Comparison of ENCODE assay signal across 1 cellular context in genomic region chr14:67674480-67675218, GRCh38.
TF ChIP-seq lines count a peak whose summit lies in the region.

A gene with protein sequence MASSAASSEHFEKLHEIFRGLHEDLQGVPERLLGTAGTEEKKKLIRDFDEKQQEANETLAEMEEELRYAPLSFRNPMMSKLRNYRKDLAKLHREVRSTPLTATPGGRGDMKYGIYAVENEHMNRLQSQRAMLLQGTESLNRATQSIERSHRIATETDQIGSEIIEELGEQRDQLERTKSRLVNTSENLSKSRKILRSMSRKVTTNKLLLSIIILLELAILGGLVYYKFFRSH (minus strand): TSS chr14:67674632. CDS start chr14:67674489, 143 bp downstream.

TF ChIP-seq in HepG2, 621 proteins besides CTCF, POLR2A, EP300 and RAD21 (continued from another document and continues in another):
- TF ChIP-seq, protein P1, sequence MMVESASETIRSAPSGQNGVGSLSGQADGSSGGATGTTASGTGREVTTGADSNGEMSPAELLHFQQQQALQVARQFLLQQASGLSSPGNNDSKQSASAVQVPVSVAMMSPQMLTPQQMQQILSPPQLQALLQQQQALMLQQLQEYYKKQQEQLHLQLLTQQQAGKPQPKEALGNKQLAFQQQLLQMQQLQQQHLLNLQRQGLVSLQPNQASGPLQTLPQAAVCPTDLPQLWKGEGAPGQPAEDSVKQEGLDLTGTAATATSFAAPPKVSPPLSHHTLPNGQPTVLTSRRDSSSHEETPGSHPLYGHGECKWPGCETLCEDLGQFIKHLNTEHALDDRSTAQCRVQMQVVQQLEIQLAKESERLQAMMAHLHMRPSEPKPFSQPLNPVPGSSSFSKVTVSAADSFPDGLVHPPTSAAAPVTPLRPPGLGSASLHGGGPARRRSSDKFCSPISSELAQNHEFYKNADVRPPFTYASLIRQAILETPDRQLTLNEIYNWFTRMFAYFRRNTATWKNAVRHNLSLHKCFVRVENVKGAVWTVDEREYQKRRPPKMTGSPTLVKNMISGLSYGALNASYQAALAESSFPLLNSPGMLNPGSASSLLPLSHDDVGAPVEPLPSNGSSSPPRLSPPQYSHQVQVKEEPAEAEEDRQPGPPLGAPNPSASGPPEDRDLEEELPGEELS (CRISPR knock-in tag; IDR thresholded peaks at IDR 0.05) = 0 out of 2 replicates have a peak, but pooled peaks have one; percentile 13
- no peak for TF ChIP-seq ZNF292 (CRISPR knock-in tag; IDR thresholded peaks at IDR 0.05; ENCODE audit: borderline replicate concordance, low read depth)
- no peak; the same call in 1 of the 2 replicates for TF ChIP-seq PPARG (CRISPR knock-in tag; conservative IDR thresholded peaks at IDR 0.05)
- TF ChIP-seq RAD51 (IDR thresholded peaks at IDR 0.05; ENCODE audit: borderline replicate concordance) = no peak
- no peak for TF ChIP-seq RARG (CRISPR knock-in tag; IDR thresholded peaks at IDR 0.05; ENCODE audit: low read depth)
- no peak for TF ChIP-seq JARID2 (CRISPR knock-in tag; IDR thresholded peaks at IDR 0.05; ENCODE audit: insufficient replicate concordance)
- TF ChIP-seq THAP7 (CRISPR knock-in tag; IDR thresholded peaks at IDR 0.05) = peak; percentile 87; the same call in 1 of the 2 replicates
- TF ChIP-seq ARID5B (CRISPR knock-in tag; IDR thresholded peaks at IDR 0.05) = peak; percentile 21; the same call in 1 of the 2 replicates
- TF ChIP-seq, protein P2, sequence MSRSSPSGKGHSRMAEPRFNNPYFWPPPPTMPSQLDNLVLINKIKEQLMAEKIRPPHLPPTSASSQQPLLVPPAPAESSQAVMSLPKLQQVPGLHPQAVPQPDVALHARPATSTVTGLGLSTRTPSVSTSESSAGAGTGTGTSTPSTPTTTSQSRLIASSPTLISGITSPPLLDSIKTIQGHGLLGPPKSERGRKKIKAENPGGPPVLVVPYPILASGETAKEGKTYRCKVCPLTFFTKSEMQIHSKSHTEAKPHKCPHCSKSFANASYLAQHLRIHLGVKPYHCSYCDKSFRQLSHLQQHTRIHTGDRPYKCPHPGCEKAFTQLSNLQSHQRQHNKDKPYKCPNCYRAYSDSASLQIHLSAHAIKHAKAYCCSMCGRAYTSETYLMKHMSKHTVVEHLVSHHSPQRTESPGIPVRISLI (CRISPR knock-in tag; IDR thresholded peaks at IDR 0.05; ENCODE audit: borderline replicate concordance) = no peak
- TF ChIP-seq, protein P3, sequence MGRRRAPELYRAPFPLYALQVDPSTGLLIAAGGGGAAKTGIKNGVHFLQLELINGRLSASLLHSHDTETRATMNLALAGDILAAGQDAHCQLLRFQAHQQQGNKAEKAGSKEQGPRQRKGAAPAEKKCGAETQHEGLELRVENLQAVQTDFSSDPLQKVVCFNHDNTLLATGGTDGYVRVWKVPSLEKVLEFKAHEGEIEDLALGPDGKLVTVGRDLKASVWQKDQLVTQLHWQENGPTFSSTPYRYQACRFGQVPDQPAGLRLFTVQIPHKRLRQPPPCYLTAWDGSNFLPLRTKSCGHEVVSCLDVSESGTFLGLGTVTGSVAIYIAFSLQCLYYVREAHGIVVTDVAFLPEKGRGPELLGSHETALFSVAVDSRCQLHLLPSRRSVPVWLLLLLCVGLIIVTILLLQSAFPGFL (CRISPR knock-in tag; IDR thresholded peaks at IDR 0.05) = no peak
- TF ChIP-seq PAX8 (CRISPR knock-in tag; IDR thresholded peaks at IDR 0.05; ENCODE audit: borderline replicate concordance) = no peak
- no peak for TF ChIP-seq HNRNPUL1 (IDR thresholded peaks at IDR 0.05; ENCODE audit: low read depth, low read length)
- TF ChIP-seq ZNF878 (CRISPR knock-in tag; IDR thresholded peaks at IDR 0.05) = no peak; the same call in 1 of the 2 replicates
- TF ChIP-seq CENPX (CRISPR knock-in tag; IDR thresholded peaks at IDR 0.05) = no peak
- no peak for TF ChIP-seq ZNF737 (CRISPR knock-in tag; IDR thresholded peaks at IDR 0.05; ENCODE audit: borderline replicate concordance)
- TF ChIP-seq KIAA2018 (CRISPR knock-in tag; IDR thresholded peaks at IDR 0.05; ENCODE audit: borderline replicate concordance) = no peak
- TF ChIP-seq ZNF879 (CRISPR knock-in tag; IDR thresholded peaks at IDR 0.05) = no peak
- TF ChIP-seq, protein P4, sequence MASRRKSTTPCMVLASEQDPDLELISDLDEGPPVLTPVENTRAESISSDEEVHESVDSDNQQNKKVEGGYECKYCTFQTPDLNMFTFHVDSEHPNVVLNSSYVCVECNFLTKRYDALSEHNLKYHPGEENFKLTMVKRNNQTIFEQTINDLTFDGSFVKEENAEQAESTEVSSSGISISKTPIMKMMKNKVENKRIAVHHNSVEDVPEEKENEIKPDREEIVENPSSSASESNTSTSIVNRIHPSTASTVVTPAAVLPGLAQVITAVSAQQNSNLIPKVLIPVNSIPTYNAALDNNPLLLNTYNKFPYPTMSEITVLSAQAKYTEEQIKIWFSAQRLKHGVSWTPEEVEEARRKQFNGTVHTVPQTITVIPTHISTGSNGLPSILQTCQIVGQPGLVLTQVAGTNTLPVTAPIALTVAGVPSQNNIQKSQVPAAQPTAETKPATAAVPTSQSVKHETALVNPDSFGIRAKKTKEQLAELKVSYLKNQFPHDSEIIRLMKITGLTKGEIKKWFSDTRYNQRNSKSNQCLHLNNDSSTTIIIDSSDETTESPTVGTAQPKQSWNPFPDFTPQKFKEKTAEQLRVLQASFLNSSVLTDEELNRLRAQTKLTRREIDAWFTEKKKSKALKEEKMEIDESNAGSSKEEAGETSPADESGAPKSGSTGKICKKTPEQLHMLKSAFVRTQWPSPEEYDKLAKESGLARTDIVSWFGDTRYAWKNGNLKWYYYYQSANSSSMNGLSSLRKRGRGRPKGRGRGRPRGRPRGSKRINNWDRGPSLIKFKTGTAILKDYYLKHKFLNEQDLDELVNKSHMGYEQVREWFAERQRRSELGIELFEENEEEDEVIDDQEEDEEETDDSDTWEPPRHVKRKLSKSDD (CRISPR knock-in tag; IDR thresholded peaks at IDR 0.05; ENCODE audit: low read depth) = peak; percentile 50; the same call in 1 of the 2 replicates
- peak; percentile 18 for TF ChIP-seq ISL2 (CRISPR knock-in tag; IDR thresholded peaks at IDR 0.05)
- TF ChIP-seq KDM1A (CRISPR knock-in tag; IDR thresholded peaks at IDR 0.05) = no peak
- TF ChIP-seq ZNF121 (CRISPR knock-in tag; IDR thresholded peaks at IDR 0.05) = no peak
- TF ChIP-seq MED1 (CRISPR knock-in tag; IDR thresholded peaks at IDR 0.05) = peak; percentile 46; the same call in 1 of the 2 replicates
- TF ChIP-seq ZNF296 (CRISPR knock-in tag; conservative IDR thresholded peaks at IDR 0.05) = 0 out of 2 replicates have a peak, but pooled peaks have one; percentile 41
